Comparison of ENCODE assay signal across 17 cellular contexts in the genomic region with DNA sequence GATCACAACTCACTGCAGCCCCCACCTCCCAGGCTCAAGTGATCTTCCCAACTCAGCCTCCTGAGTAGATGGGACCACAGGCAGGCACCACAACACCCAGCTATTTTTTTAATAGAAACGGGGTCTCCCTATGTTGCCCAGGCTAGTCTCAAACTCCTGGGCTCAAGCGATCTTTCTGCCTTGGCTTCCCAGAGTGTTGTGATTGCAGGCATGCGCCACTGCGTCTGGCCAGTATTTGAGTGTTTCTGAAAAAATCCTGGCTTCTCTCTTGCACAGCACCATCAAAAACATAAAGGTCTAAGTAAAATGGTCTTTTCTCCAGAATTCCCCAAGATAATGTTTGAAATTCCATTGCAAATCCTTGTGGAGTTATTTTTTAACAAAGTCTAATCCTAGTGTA. TPM values are rescaled to one million over a fixed set of nuclear protein-coding genes. Genes with fewer than 3 reads are reported as not detected.
DNase-seq lines count a peak whose midpoint lies in the region; ATAC-seq and TF ChIP-seq lines count a peak whose summit lies in the region.
"Had no signal": no experiment of that assay in that cellular context is flagged by ENCODE, and none has a peak within 500 bp of the region (broad histone marks: within the 10 kb centered on the region; RNA-seq: fewer than 3 reads in every experiment).

No MANE protein-coding gene starts in this region.

- no peaks in the 10 kb centered on the region for H3K36me3 ChIP-seq in trophoblast cell (ENCODE audit: control insufficient read depth in 1 of 2, insufficient read depth in 2 of 2, low read length in 2 of 2)
- H3K36me3 ChIP-seq: gastroesophageal sphincter, prostate gland, stomach had no signal

- H3K9ac ChIP-seq in trophoblast cell (ENCODE audit: low read length): no peak overlapping the region

- ATAC-seq in activated naive CD8-positive, alpha-beta T cell treated with anti-CD3 and anti-CD28 coated beads, Interleukin-2, amount 10 ng/mL, durations not matched to agents 7 days and 5 days (ENCODE audit: low read depth): no peak
- ATAC-seq: gastroesophageal sphincter had no signal

- peak overlapping the region; percentile 62 for H3K4ac ChIP-seq in trophoblast cell (ENCODE audit: low read depth, low read length)

- no peak overlapping the region for H3K14ac ChIP-seq in trophoblast cell (ENCODE audit: low read length)

- H4K12ac ChIP-seq in trophoblast cell (ENCODE audit: low read depth, low read length): no peak overlapping the region

- H2AFZ ChIP-seq in trophoblast cell (ENCODE audit: insufficient read depth, low read length, poor library complexity): no peak overlapping the region

- POLR2A ChIA-PET in activated naive CD8-positive, alpha-beta T cell treated with anti-CD3 and anti-CD28 coated beads, Interleukin-2, amount 10 ng/mL, durations not matched to agents 7 days and 5 days (lab: Charles Lee): interaction anchor here (1.3 kb wide), 1 partner anchor 89 kb away, joined by 3 read pairs; no protein-coding TSS in a partner anchor

- no peak overlapping the region for H3K4me3 ChIP-seq in HL-60 (replicated peaks; ENCODE audit: insufficient read depth, low read length)
- H3K4me3 ChIP-seq in trophoblast cell (ENCODE audit: low read depth, low read length): no peak overlapping the region
- H3K4me3 ChIP-seq: gastroesophageal sphincter, prostate gland, stomach had no signal

- peaks cover 0 to 1% of the 10 kb centered on the region in 2 experiments for H3K4me1 ChIP-seq in trophoblast cell (ENCODE audit: control insufficient read depth in 1 of 2, insufficient read depth in 2 of 2, low read length in 2 of 2)

- H3K79me2 ChIP-seq in trophoblast cell (ENCODE audit: control insufficient read depth, insufficient read depth, low read length, poor library complexity): no peaks in the 10 kb centered on the region

- no peaks in the 10 kb centered on the region for H3K27me3 Mint-ChIP-seq in activated T-cell treated with anti-CD3 and anti-CD28 coated beads, Interleukin-2, amount 50 U/mL, for 24 hours
- no peaks in the 10 kb centered on the region for H3K27me3 Mint-ChIP-seq in activated naive CD8-positive, alpha-beta T cell treated with anti-CD3 and anti-CD28 coated beads, Interleukin-2, amount 10 ng/mL, durations not matched to agents 7 days and 5 days
- H3K27me3 Mint-ChIP-seq in chondrocyte (ENCODE audit: low read depth): no peaks in the 10 kb centered on the region

- TF ChIP-seq CTCF in HL-60 (IDR thresholded peaks at IDR 0.05; ENCODE audit: insufficient read depth, low read length): no peak
- no peak for TF ChIP-seq CTCF in chondrocyte (IDR thresholded peaks at IDR 0.05)

- DNase-seq in activated T-cell treated with anti-CD3 and anti-CD28 coated beads, Interleukin-2, amount 50 U/mL, for 24 hours: no peak
- no peak for DNase-seq in activated T-cell treated with anti-CD3 and anti-CD28 coated beads, Interleukin-2, amount 50 U/mL, for 48 hours
- DNase-seq in HL-60 (ENCODE audit: low read depth in 1 of 2, low spot score in 1 of 2): no peak
- no peak for DNase-seq in activated naive CD8-positive, alpha-beta T cell treated with anti-CD3 and anti-CD28 coated beads, Interleukin-2, amount 10 ng/mL, durations not matched to agents 7 days and 5 days
- DNase-seq in trophoblast cell: no peak
- no peak for DNase-seq in NCI-H510A (lab: John Stamatoyannopoulos, UW)
- DNase-seq in NCI-H345 treated with DMSO at 0.1 percent for 48 hours (lab: John Stamatoyannopoulos, UW; ENCODE audit: unreplicated experiment): no peak
- DNase-seq in chondrocyte (ENCODE audit: low spot score): no peak
- DNase-seq: ACHN; activated CD4-positive, alpha-beta T cell treated with anti-CD3 and anti-CD28 coated beads for 4 hours; COR-L47; cortex of kidney; NCI-H345; stomach had no signal

- H3K4me3 Mint-ChIP-seq in activated T-cell treated with anti-CD3 and anti-CD28 coated beads, Interleukin-2, amount 50 U/mL, for 24 hours: no peak overlapping the region
- H3K4me3 Mint-ChIP-seq in activated naive CD8-positive, alpha-beta T cell treated with anti-CD3 and anti-CD28 coated beads, Interleukin-2, amount 10 ng/mL, durations not matched to agents 7 days and 5 days: peak overlapping the region; percentile 20
- no peak overlapping the region for H3K4me3 Mint-ChIP-seq in chondrocyte (ENCODE audit: unreplicated experiment)

- H2BK120ac ChIP-seq in trophoblast cell (ENCODE audit: insufficient read depth, low read length, poor library complexity): no peak overlapping the region

- H3K79me1 ChIP-seq in trophoblast cell (ENCODE audit: low read length): no peaks in the 10 kb centered on the region

- no peak overlapping the region for H2BK5ac ChIP-seq in trophoblast cell (ENCODE audit: low read depth, low read length, poor library complexity)

- no peak overlapping the region for H2BK12ac ChIP-seq in trophoblast cell (ENCODE audit: low read length)

- no peak overlapping the region for H4K91ac ChIP-seq in trophoblast cell (ENCODE audit: low read depth, low read length)

- no peak overlapping the region for H3K23ac ChIP-seq in trophoblast cell (ENCODE audit: low read length)

- peaks cover 96% of the 10 kb centered on the region for H3K4me1 Mint-ChIP-seq in activated T-cell treated with anti-CD3 and anti-CD28 coated beads, Interleukin-2, amount 50 U/mL, for 24 hours (ENCODE audit: low read depth)
- H3K4me1 Mint-ChIP-seq in activated naive CD8-positive, alpha-beta T cell treated with anti-CD3 and anti-CD28 coated beads, Interleukin-2, amount 10 ng/mL, durations not matched to agents 7 days and 5 days: peaks cover 76% of the 10 kb centered on the region
- peaks cover 19% of the 10 kb centered on the region for H3K4me1 Mint-ChIP-seq in chondrocyte (ENCODE audit: low read depth)

- no peaks in the 10 kb centered on the region for H3K9me3 Mint-ChIP-seq in activated T-cell treated with anti-CD3 and anti-CD28 coated beads, Interleukin-2, amount 50 U/mL, for 24 hours
- no peaks in the 10 kb centered on the region for H3K9me3 Mint-ChIP-seq in activated naive CD8-positive, alpha-beta T cell treated with anti-CD3 and anti-CD28 coated beads, Interleukin-2, amount 10 ng/mL, durations not matched to agents 7 days and 5 days
- H3K9me3 Mint-ChIP-seq in chondrocyte (ENCODE audit: low read depth): no peaks in the 10 kb centered on the region

- H3K9me3 ChIP-seq in trophoblast cell (ENCODE audit: insufficient read depth, low read depth, low read length): no peaks in the 10 kb centered on the region
- H3K9me3 ChIP-seq: gastroesophageal sphincter, prostate gland, stomach had no signal

- peaks cover 42% of the 10 kb centered on the region for H3K36me3 Mint-ChIP-seq in activated T-cell treated with anti-CD3 and anti-CD28 coated beads, Interleukin-2, amount 50 U/mL, for 24 hours (ENCODE audit: low read depth)
- H3K36me3 Mint-ChIP-seq in activated naive CD8-positive, alpha-beta T cell treated with anti-CD3 and anti-CD28 coated beads, Interleukin-2, amount 10 ng/mL, durations not matched to agents 7 days and 5 days: peaks cover 8% of the 10 kb centered on the region
- no peaks in the 10 kb centered on the region for H3K36me3 Mint-ChIP-seq in chondrocyte (ENCODE audit: low read depth)

- no peak overlapping the region for H3K18ac ChIP-seq in trophoblast cell (ENCODE audit: low read length)

- no peak overlapping the region for H3K4me2 ChIP-seq in trophoblast cell (ENCODE audit: low read length)

- H3K27me3 ChIP-seq in HL-60 (ENCODE audit: insufficient read depth, poor library complexity, severe bottlenecking): no peaks in the 10 kb centered on the region
- no peaks in the 10 kb centered on the region for H3K27me3 ChIP-seq in trophoblast cell (ENCODE audit: insufficient read depth, low read length)
- H3K27me3 ChIP-seq: gastroesophageal sphincter, stomach had no signal

- no peak overlapping the region for H4K8ac ChIP-seq in trophoblast cell (ENCODE audit: low read depth, low read length)

- no peak overlapping the region for H2AK5ac ChIP-seq in trophoblast cell (ENCODE audit: low read length)

- no CpG with 5 or more reads among the region's 4 CpGs for WGBS in trophoblast cell (ENCODE audit: extremely low coverage, insufficient coverage, insufficient read length)

- H3K27ac ChIP-seq in HL-60 (replicated peaks): peak overlapping the region; percentile 15; the same call in 1 of the 2 replicates
- H3K27ac ChIP-seq in trophoblast cell (ENCODE audit: low read depth, low read length): no peak overlapping the region
- H3K27ac ChIP-seq: epithelial cell of prostate, gastroesophageal sphincter, prostate gland, stomach had no signal

- H3K27ac Mint-ChIP-seq in activated T-cell treated with anti-CD3 and anti-CD28 coated beads, Interleukin-2, amount 50 U/mL, for 24 hours: peak overlapping the region; percentile 76
- no peak overlapping the region for H3K27ac Mint-ChIP-seq in activated naive CD8-positive, alpha-beta T cell treated with anti-CD3 and anti-CD28 coated beads, Interleukin-2, amount 10 ng/mL, durations not matched to agents 7 days and 5 days
- no peak overlapping the region for H3K27ac Mint-ChIP-seq in chondrocyte (ENCODE audit: unreplicated experiment)

RNA-seq across cellular contexts. Expression of a gene that starts 47.8 kb away (rescaled TPM):
- 100 to 1,000 TPM; 134 to 142 TPM for total RNA-seq in activated naive CD8-positive, alpha-beta T cell treated with anti-CD3 and anti-CD28 coated beads, Interleukin-2, amount 10 ng/mL, durations not matched to agents 7 days and 5 days
- 55.9 and 56.2 TPM in 2 replicates for polyA plus RNA-seq in trophoblast cell (2013)
- total RNA-seq in chondrocyte: 45.7 to 46.7 TPM (median 45.8 TPM) in 3 replicates
